Comparison of ENCODE assay signal across 9 cellular contexts in genomic region chr3:143118630-143119008, GRCh38. TPM values are rescaled to one million over a fixed set of nuclear protein-coding genes. Genes with fewer than 3 reads are reported as not detected.
DNase-seq lines count a peak whose midpoint lies in the region; ATAC-seq, FAIRE-seq and TF ChIP-seq lines count a peak whose summit lies in the region.
"Had no signal": no experiment of that assay in that cellular context is flagged by ENCODE, and none has a peak within 500 bp of the region (broad histone marks: within the 10 kb centered on the region; RNA-seq: fewer than 3 reads in every experiment).

No MANE protein-coding gene starts in this region.

- TF ChIP-seq POLR2A in endothelial cell of umbilical vein (IDR thresholded peaks at IDR 0.05; ENCODE audit: low read depth, low read length) (no peak), ovary (IDR thresholded peaks at IDR 0.05) (no peak)

- DNase-seq in PC-3 (no peak), endothelial cell of umbilical vein (ENCODE audit: low read depth, low spot score) (no peak), ovary (no peak), AG08396 (ENCODE audit: low spot score) (no peak), GM19239 (ENCODE audit: insufficient read length, low spot score) (no peak), COR-L47 (lab: John Stamatoyannopoulos, UW) (no peak)
- DNase-seq: NCI-H2029 treated with DMSO at 0.1 percent for 48 hours had no signal

- peak overlapping the region; percentile 86 for H3K4me3 ChIP-seq in DOHH2 (ENCODE audit: low read length)
- H3K4me3 ChIP-seq in PC-3 (ENCODE audit: low read length) = peak overlapping the region; percentile 97
- H3K4me3 ChIP-seq in endothelial cell of umbilical vein (replicated peaks in 1 of 3; ENCODE audit: insufficient read depth in 1 of 3, low read depth in 1 of 3, low read length in 3 of 3) = peak overlapping the region; percentile 48 to 94 (median 84)
- peak overlapping the region; percentile 55 for H3K4me3 ChIP-seq in ovary

- H3K27me3 ChIP-seq in DOHH2 (ENCODE audit: control insufficient read depth, low read length) (peaks cover 26% of the 10 kb centered on the region), PC-3 (ENCODE audit: low read length) (no peaks in the 10 kb centered on the region), endothelial cell of umbilical vein (ENCODE audit: control insufficient read depth in 2 of 2, insufficient read depth in 2 of 2, low read length in 2 of 2) (peaks cover 0 to 3% of the 10 kb centered on the region in 2 experiments), ovary (no peaks in the 10 kb centered on the region)

- H3F3A ChIP-seq in DOHH2 (ENCODE audit: control insufficient read depth, insufficient read depth) (peaks cover 3% of the 10 kb centered on the region; the same call in 1 of the 2 replicates), PC-3 (ENCODE audit: low read length, unreplicated experiment) (no peaks in the 10 kb centered on the region)

- H3K9me3 ChIP-seq in DOHH2 (ENCODE audit: control insufficient read depth, insufficient read depth, low read length) (peaks cover 5% of the 10 kb centered on the region; the same call in 1 of the 2 replicates), PC-3 (ENCODE audit: low read length) (no peaks in the 10 kb centered on the region), endothelial cell of umbilical vein (replicated peaks; ENCODE audit: control insufficient read depth, insufficient read depth, low read length) (no peaks in the 10 kb centered on the region), ovary (no peaks in the 10 kb centered on the region)

- FAIRE-seq in endothelial cell of umbilical vein (lab: Jason Lieb, UNC) (no peak), GM19239 (lab: Jason Lieb, UNC) (no peak)

- H3K36me3 ChIP-seq in DOHH2 (ENCODE audit: control insufficient read depth, low read length) (no peaks in the 10 kb centered on the region), PC-3 (ENCODE audit: low read depth, low read length) (no peaks in the 10 kb centered on the region), endothelial cell of umbilical vein (ENCODE audit: control insufficient read depth in 2 of 2, extremely low read depth in 1 of 2, insufficient read depth in 2 of 2, low read length in 2 of 2) (peaks cover 0 to 2% of the 10 kb centered on the region in 2 experiments), ovary (no peaks in the 10 kb centered on the region)

- no peaks in the 10 kb centered on the region for H3K9me2 ChIP-seq in DOHH2 (replicated peaks; ENCODE audit: control insufficient read depth, low read length)
- no peaks in the 10 kb centered on the region for H3K9me2 ChIP-seq in PC-3 (replicated peaks; ENCODE audit: low read length)

- H4K20me1 ChIP-seq in DOHH2 (ENCODE audit: control insufficient read depth, insufficient read depth, low read depth, low read length) (no peaks in the 10 kb centered on the region; the same call in 1 of the 2 replicates), PC-3 (ENCODE audit: low read length) (no peaks in the 10 kb centered on the region), endothelial cell of umbilical vein (replicated peaks; ENCODE audit: control insufficient read depth, extremely low read depth, insufficient read depth, low read length) (no peaks in the 10 kb centered on the region)

- BruUV-seq in PC-3 (replicated peaks; lab: Mats Ljungman, UMichigan) (no TSS peak), endothelial cell of umbilical vein (replicated peaks; lab: Mats Ljungman, UMichigan) (no TSS peak)

- H3K4me2 ChIP-seq in DOHH2 (ENCODE audit: low read length) = peak overlapping the region; percentile 92
- H3K4me2 ChIP-seq in PC-3 (ENCODE audit: low read length) = peak overlapping the region; percentile 94
- H3K4me2 ChIP-seq in endothelial cell of umbilical vein (ENCODE audit: insufficient read depth, low read length) = peak overlapping the region; percentile 60

- CTCF ChIA-PET in PC-3 (lab: Charles Lee) = no interaction called here
- CTCF ChIA-PET in endothelial cell of umbilical vein (lab: Charles Lee) = interaction anchor here (3.7 kb wide), 1 partner anchor 555 kb away, joined by 31 read pairs; no protein-coding TSS in a partner anchor

- no peak overlapping the region for H3K27ac ChIP-seq in DOHH2 (ENCODE audit: low read depth, low read length)
- no peak overlapping the region for H3K27ac ChIP-seq in PC-3 (ENCODE audit: low read length)
- no peak overlapping the region for H3K27ac ChIP-seq in endothelial cell of umbilical vein (ENCODE audit: insufficient read depth, low read depth, low read length)
- no peak overlapping the region for H3K27ac ChIP-seq in ovary

- no peaks in the 10 kb centered on the region for H3K79me2 ChIP-seq in DOHH2 (ENCODE audit: control insufficient read depth, low read length)
- no peaks in the 10 kb centered on the region for H3K79me2 ChIP-seq in PC-3 (ENCODE audit: low read length)
- no peaks in the 10 kb centered on the region for H3K79me2 ChIP-seq in endothelial cell of umbilical vein (ENCODE audit: control insufficient read depth, insufficient read depth, low read length)

- WGBS in ovary, 3 donors = 59 to 65% (median 64%) methylated on average over 13 of the region's 13 CpGs

- intact Hi-C loops in PC-3 (cut with micrococcal nuclease) (no loop called here), endothelial cell of umbilical vein (cut with micrococcal nuclease) (loop anchor here (1.0 kb wide), 1 partner anchor 325 kb away; no protein-coding TSS in a partner anchor), ovary (cut with DNase I) (no loop called here)

- dilution Hi-C loops in endothelial cell of umbilical vein (cut with MboI; ENCODE audit: extremely low pct_ligation_motif_present, low sequenced_read_pairs) = no loop called here

- H3K9ac ChIP-seq in PC-3 (ENCODE audit: low read length) (no peak overlapping the region), endothelial cell of umbilical vein (replicated peaks; ENCODE audit: extremely low read depth, insufficient read depth, low read length) (no peak overlapping the region)

- TF ChIP-seq CTCF in DOHH2 (IDR thresholded peaks at IDR 0.05; ENCODE audit: low read depth, low read length, poor library complexity, severe bottlenecking) = no peak
- no peak for TF ChIP-seq CTCF in PC-3 (conservative IDR thresholded peaks at IDR 0.05; ENCODE audit: low read depth, low read length)
- TF ChIP-seq CTCF in endothelial cell of umbilical vein (IDR thresholded peaks at IDR 0.05; ENCODE audit: extremely low read depth in 1 of 2, insufficient read depth in 1 of 2, low read depth in 1 of 2, low read length in 2 of 2) = no peak
- no peak for TF ChIP-seq CTCF in ovary (IDR thresholded peaks at IDR 0.05)

- peaks cover 44% of the 10 kb centered on the region for H3K4me1 ChIP-seq in DOHH2 (ENCODE audit: control insufficient read depth, low read length)
- H3K4me1 ChIP-seq in PC-3 (ENCODE audit: insufficient read depth, low read length) = no peaks in the 10 kb centered on the region
- H3K4me1 ChIP-seq in endothelial cell of umbilical vein (ENCODE audit: control insufficient read depth, extremely low read depth, insufficient read depth, low read length) = peaks cover 5% of the 10 kb centered on the region
- H3K4me1 ChIP-seq in ovary (ENCODE audit: insufficient read depth) = no peaks in the 10 kb centered on the region

- H3K9me1 ChIP-seq in endothelial cell of umbilical vein (replicated peaks; ENCODE audit: control insufficient read depth, extremely low read depth, insufficient read depth, low read length) = no peaks in the 10 kb centered on the region

- no peak for TF ChIP-seq EP300 in ovary (IDR thresholded peaks at IDR 0.05)

- ATAC-seq in PC-3 (no peak), HG03469 (IDR thresholded peaks at IDR 0.05; ENCODE audit: unreplicated experiment) (no peak)

- H2AFZ ChIP-seq in PC-3 (ENCODE audit: low read length) = peak overlapping the region; percentile 98
- peak overlapping the region; percentile 100 for H2AFZ ChIP-seq in endothelial cell of umbilical vein (ENCODE audit: low read depth, low read length)

- POLR2A ChIA-PET in PC-3 (lab: Charles Lee; ENCODE audit: unreplicated experiment) = no interaction called here
- POLR2A ChIA-PET in endothelial cell of umbilical vein (lab: Charles Lee) = no interaction called here

TF ChIP-seq in endothelial cell of umbilical vein, 7 proteins besides CTCF, POLR2A, EP300 and RAD21:
- TF ChIP-seq POLR2AphosphoS5 (IDR thresholded peaks at IDR 0.05; ENCODE audit: insufficient read depth, low read depth, low read length) = no peak
- TF ChIP-seq JUN (IDR thresholded peaks at IDR 0.05; ENCODE audit: borderline replicate concordance, insufficient read depth, insufficient read length, low read depth) = no peak
- no peak for TF ChIP-seq MYC (IDR thresholded peaks at IDR 0.05; ENCODE audit: low read depth, low read length)
- TF ChIP-seq GATA2 (IDR thresholded peaks at IDR 0.05; ENCODE audit: insufficient read depth, insufficient read length, low read depth, low read length) = no peak
- no peak for TF ChIP-seq EZH2 (IDR thresholded peaks at IDR 0.05; ENCODE audit: borderline replicate concordance, low read depth, low read length, severe bottlenecking)
- no peak for TF ChIP-seq FOS (IDR thresholded peaks at IDR 0.05; ENCODE audit: borderline replicate concordance, insufficient read depth, low read length)
- TF ChIP-seq, protein P1, sequence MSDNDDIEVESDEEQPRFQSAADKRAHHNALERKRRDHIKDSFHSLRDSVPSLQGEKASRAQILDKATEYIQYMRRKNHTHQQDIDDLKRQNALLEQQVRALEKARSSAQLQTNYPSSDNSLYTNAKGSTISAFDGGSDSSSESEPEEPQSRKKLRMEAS (IDR thresholded peaks at IDR 0.05; ENCODE audit: insufficient read depth, insufficient read length) = no peak

RNA-seq across cellular contexts. Expression of gene CHST2, which starts 1.0 kb away (rescaled TPM):
- total RNA-seq in PC-3 (2014; rRNA removed) (6.7 and 7.3 TPM in 2 replicates), endothelial cell of umbilical vein (2.5 and 6.5 TPM in 2 replicates), ovary (1 to 10 TPM; 1.2 to 6.3 (median 4.5) TPM)
- polyA plus RNA-seq in endothelial cell of umbilical vein (4.3 and 5.2 TPM in 2 replicates), ovary (1 to 10 TPM; 5.8 to 8.0 TPM)
- 2.4 and 3.8 TPM in 2 replicates for polyA plus RNA-seq in endothelial cell of umbilical vein (2011; cell fraction: cytosol; rRNA removed)
- 2.0 and 2.8 TPM in 2 replicates for polyA plus RNA-seq in endothelial cell of umbilical vein (2011; cell fraction: nucleus; rRNA removed)
- 9.8 and 10.6 TPM in 2 replicates for polyA plus RNA-seq in endothelial cell of umbilical vein (2012)
- polyA minus RNA-seq in endothelial cell of umbilical vein = 3.1 and 3.8 TPM in 2 replicates
- not detected for polyA minus RNA-seq in endothelial cell of umbilical vein (2011; cell fraction: cytosol; rRNA and poly(A)+ RNA removed)
- 1.4 and 3.0 TPM in 2 replicates for polyA minus RNA-seq in endothelial cell of umbilical vein (2011; cell fraction: nucleus; rRNA and poly(A)+ RNA removed)
